Comparison of ENCODE assay signal across 12 cellular contexts in the genomic region with DNA sequence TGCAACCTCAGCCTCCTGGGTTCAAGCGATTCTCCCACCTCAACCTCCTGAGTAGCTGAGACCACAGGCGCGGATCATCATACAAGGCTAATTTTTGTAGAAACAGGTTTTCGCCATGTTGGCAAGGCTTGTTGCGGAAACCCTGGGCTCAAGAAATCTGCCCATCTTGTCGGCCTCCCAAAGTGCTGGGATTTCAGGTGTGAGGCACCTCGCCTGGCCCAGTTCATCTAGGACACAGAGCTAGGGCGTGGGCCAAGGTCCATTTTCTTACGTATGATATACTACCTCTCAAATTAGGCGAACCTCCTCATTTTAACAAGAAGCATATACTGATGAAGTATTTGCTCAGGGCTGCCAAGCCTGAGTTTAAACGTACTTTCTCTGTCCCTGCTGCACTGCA. TPM values are rescaled to one million over a fixed set of nuclear protein-coding genes. Genes with fewer than 3 reads are reported as not detected.
DNase-seq lines count a peak whose midpoint lies in the region; ATAC-seq, FAIRE-seq and TF ChIP-seq lines count a peak whose summit lies in the region.
"Had no signal": no experiment of that assay in that cellular context is flagged by ENCODE, and none has a peak within 500 bp of the region (broad histone marks: within the 10 kb centered on the region; RNA-seq: fewer than 3 reads in every experiment).

No MANE protein-coding gene starts in this region.

- peaks cover 24% of the 10 kb centered on the region for H3K79me2 ChIP-seq in H9 (ENCODE audit: insufficient read depth, low read length)

- peaks cover 3% of the 10 kb centered on the region; the same call in 1 of the 2 replicates for H3K27me3 Mint-ChIP-seq in H9 (ENCODE audit: low read depth)

- no peak overlapping the region for H3T11ph ChIP-seq in H9 (ENCODE audit: low read length)

- H3K36me3 ChIP-seq in A673 (ENCODE audit: insufficient read depth, low read length, poor library complexity, severe bottlenecking) (peaks cover 33% of the 10 kb centered on the region), iPS-20b (ENCODE audit: insufficient read depth, low read depth, low read length) (peaks cover 49% of the 10 kb centered on the region)

- BruUV-seq in A673 (replicated peaks; lab: Mats Ljungman, UMichigan): no TSS peak

- H3K27me3 ChIP-seq in A673 (replicated peaks; ENCODE audit: insufficient read depth, low read depth, low read length, poor library complexity) (no peaks in the 10 kb centered on the region), H9 (ENCODE audit: insufficient read depth, low read length) (no peaks in the 10 kb centered on the region), iPS-20b (ENCODE audit: insufficient read depth, low read length) (no peaks in the 10 kb centered on the region)
- H3K27me3 ChIP-seq: gastrocnemius medialis had no signal

- no peak overlapping the region for H2BK15ac ChIP-seq in H9 (ENCODE audit: low read depth, low read length)

- TF ChIP-seq POLR2A in GM12891 (IDR thresholded peaks at IDR 0.05; ENCODE audit: low read depth, low read length): no peak

- H4K20me1 ChIP-seq in H9 (ENCODE audit: control insufficient read depth, insufficient read depth, insufficient read length): no peaks in the 10 kb centered on the region

- TF ChIP-seq CTCF in A673 (conservative IDR thresholded peaks at IDR 0.05; ENCODE audit: low read depth, low read length) (no peak), H9 (conservative IDR thresholded peaks at IDR 0.05) (no peak)

- H3K4me1 ChIP-seq in A673 (ENCODE audit: insufficient read depth, low read length, poor library complexity, severe bottlenecking) (peaks cover 21% of the 10 kb centered on the region), H9 (ENCODE audit: insufficient read depth, low read length) (peaks cover 5% of the 10 kb centered on the region; the same call in 1 of the 2 replicates), iPS-20b (ENCODE audit: insufficient read depth, low read length) (0 out of 2 replicates have a peak, but pooled peaks cover 2% of the 10 kb centered on the region)

- H3K9me3 ChIP-seq in A673 (ENCODE audit: low read depth, low read length, poor library complexity, severe bottlenecking): no peaks in the 10 kb centered on the region
- H3K9me3 ChIP-seq in H9 (ENCODE audit: control insufficient read depth, low read depth, low read length): no peaks in the 10 kb centered on the region
- H3K9me3 ChIP-seq in iPS-20b (ENCODE audit: insufficient read depth, low read depth, low read length): no peaks in the 10 kb centered on the region
- H3K9me3 ChIP-seq: gastrocnemius medialis had no signal

- H3K27ac Mint-ChIP-seq in H9: peak overlapping the region; percentile 91 to 100 (median 96); a peak in 5 of 7 replicates
- H3K27ac Mint-ChIP-seq in activated naive CD4-positive, alpha-beta T cell treated with anti-CD3 and anti-CD28 coated beads, Interleukin-2, amount 50 U/mL, for 72 hours: peak overlapping the region; percentile 99

- H3K9ac ChIP-seq in H9 (ENCODE audit: extremely low read depth, insufficient read length, low read length) (peak overlapping the region; percentile 80), iPS-20b (ENCODE audit: low read depth, low read length) (peak overlapping the region; percentile 97; the same call in 1 of the 2 replicates)

- H3K27ac ChIP-seq in A673 (ENCODE audit: low read depth, low read length, poor library complexity, severe bottlenecking) (peak overlapping the region; percentile 87), H9 (ENCODE audit: insufficient read length, low read depth, low read length) (no peak overlapping the region), iPS-20b (ENCODE audit: low read length) (no peak overlapping the region)

- H2AFZ ChIP-seq in H9 (ENCODE audit: low read length): no peak overlapping the region

- no peak for FAIRE-seq in GM12891 (lab: Jason Lieb, UNC)

- H3K4ac ChIP-seq in H9 (ENCODE audit: low read depth, low read length): no peak overlapping the region

- peak overlapping the region; percentile 33 for H3K23ac ChIP-seq in H9 (ENCODE audit: insufficient read length, low read depth, low read length)

- peaks cover 29 to 35% of the 10 kb centered on the region in 2 experiments for H3K4me1 Mint-ChIP-seq in H9

- peak overlapping the region; percentile 61 for H3K4me2 ChIP-seq in H9 (ENCODE audit: insufficient read depth, insufficient read length, low read length)

- DNase-seq in A673 (ENCODE audit: low spot score): no peak
- DNase-seq in H9: no peak
- no peak for DNase-seq in activated naive CD4-positive, alpha-beta T cell treated with anti-CD3 and anti-CD28 coated beads, Interleukin-2, amount 50 U/mL, for 72 hours (ENCODE audit: low spot score in 2 of 2)
- no peak for DNase-seq in kidney tubule cell (ENCODE audit: low spot score)
- DNase-seq in GM12891 (ENCODE audit: insufficient read length, low spot score): no peak
- DNase-seq: activated CD4-positive, alpha-beta T cell treated with anti-CD3 and anti-CD28 coated beads, Interleukin-2, amount 50 U/mL, for 1 hour; DMS79; gastrocnemius medialis; NCI-H2171 had no signal

- H2AK5ac ChIP-seq in H9 (ENCODE audit: insufficient read length, low read length): peak overlapping the region; percentile 60

- peak overlapping the region; percentile 50 for H4K8ac ChIP-seq in H9 (replicated peaks; ENCODE audit: insufficient read length, low read depth, low read length)

- peak overlapping the region; percentile 58 for H3K56ac ChIP-seq in H9 (ENCODE audit: insufficient read length, low read depth, low read length)

- CTCF ChIA-PET in A673 (lab: Charles Lee): no interaction called here

- WGBS in H9 (ENCODE audit: extremely low coverage, insufficient read length, low lambda C conversion rate): no CpG with 5 or more reads among the region's 11 CpGs

- H3K36me3 Mint-ChIP-seq in H9 (ENCODE audit: insufficient read depth in 1 of 3, low read depth in 3 of 3): peaks cover 44 to 48% (median 44%) of the 10 kb centered on the region in 3 experiments
- peaks cover 34 to 54% of the 10 kb centered on the region in 2 donors for H3K36me3 Mint-ChIP-seq in activated naive CD4-positive, alpha-beta T cell treated with anti-CD3 and anti-CD28 coated beads, Interleukin-2, amount 50 U/mL, for 72 hours

- no peak overlapping the region for H2BK120ac ChIP-seq in H9 (ENCODE audit: low read depth, low read length, poor library complexity, severe bottlenecking)

- peak overlapping the region; percentile 60 for H2BK5ac ChIP-seq in H9 (ENCODE audit: insufficient read length, low read length)

- H3K14ac ChIP-seq in H9 (ENCODE audit: insufficient read depth, low read length): no peak overlapping the region; the same call in 1 of the 2 replicates

- H3K4me3 ChIP-seq in A673 (ENCODE audit: low read depth, low read length, poor library complexity, severe bottlenecking): peak overlapping the region; percentile 76
- peak overlapping the region; percentile 88 for H3K4me3 ChIP-seq in iPS-20b (ENCODE audit: low read length)

- no peak for ATAC-seq in activated naive CD4-positive, alpha-beta T cell treated with anti-CD3 and anti-CD28 coated beads, Interleukin-2, amount 50 U/mL, for 72 hours
- ATAC-seq in GM18907 (IDR thresholded peaks at IDR 0.05; ENCODE audit: unreplicated experiment) (no peak), HG02885 (IDR thresholded peaks at IDR 0.05; ENCODE audit: poor library complexity, unreplicated experiment) (no peak)
- ATAC-seq: gastrocnemius medialis had no signal

- H4K5ac ChIP-seq in H9 (ENCODE audit: insufficient read length, low read depth, low read length): peak overlapping the region; percentile 79

- no peak overlapping the region for H2BK20ac ChIP-seq in H9 (ENCODE audit: low read depth, low read length, poor library complexity, severe bottlenecking)

- H3K4me3 Mint-ChIP-seq in H9: peak overlapping the region; percentile 89 to 95

- H3K18ac ChIP-seq in H9 (ENCODE audit: insufficient read length, low read depth, low read length): no peak overlapping the region

- no peak overlapping the region for H4K91ac ChIP-seq in H9 (ENCODE audit: insufficient read length, low read depth, low read length)

- no peak overlapping the region for H2BK12ac ChIP-seq in H9 (ENCODE audit: insufficient read length, low read depth, low read length)

- intact Hi-C loops in A673 (cut with micrococcal nuclease; ENCODE audit: unreplicated experiment): no loop called here

- peaks cover 9% of the 10 kb centered on the region for H3K79me1 ChIP-seq in H9 (ENCODE audit: insufficient read depth, low read depth, low read length, poor library complexity, severe bottlenecking)

- POLR2A ChIA-PET in A673 (lab: Charles Lee; ENCODE audit: low non-redundant PET): interaction anchor here (0.6 kb wide), 1 partner anchor 1379 kb away, joined by 3 read pairs; no protein-coding TSS in a partner anchor

- no peaks in the 10 kb centered on the region for H3K9me3 Mint-ChIP-seq in H9
- no peaks in the 10 kb centered on the region for H3K9me3 Mint-ChIP-seq in activated naive CD4-positive, alpha-beta T cell treated with anti-CD3 and anti-CD28 coated beads, Interleukin-2, amount 50 U/mL, for 72 hours

- peaks cover 11% of the 10 kb centered on the region for H3K23me2 ChIP-seq in H9 (ENCODE audit: insufficient read length, low read depth, low read length, poor library complexity, severe bottlenecking)

TF ChIP-seq in GM12891, 5 proteins besides CTCF, POLR2A, EP300 and RAD21 (continues in another document):
- TF ChIP-seq POLR2AphosphoS5 (IDR thresholded peaks at IDR 0.05; ENCODE audit: low read depth, low read length) (no peak), POU2F2 (IDR thresholded peaks at IDR 0.05; ENCODE audit: low read depth, low read length) (no peak), PAX5 (IDR thresholded peaks at IDR 0.05; ENCODE audit: insufficient read depth, low read length, severe bottlenecking) (no peak)

RNA-seq across cellular contexts. Expression of gene RPS29, which starts 2.1 kb away (rescaled TPM):
- total RNA-seq in A673 (2021) (1,002 and 1,040 TPM in 2 replicates), H9 (2021) (1,963 and 2,022 TPM in 2 replicates)
- total RNA-seq in activated naive CD4-positive, alpha-beta T cell treated with anti-CD3 and anti-CD28 coated beads, Interleukin-2, amount 50 U/mL, for 72 hours: 1,000 to 10,000 TPM; 2,240 to 2,407 TPM
- 17,495 TPM for polyA plus RNA-seq in GM12891 (2012; ENCODE audit: low read depth, missing spikeins)

RNA-seq across cellular contexts. Expression of gene LRR1, which starts 14.7 kb away (rescaled TPM):
- total RNA-seq in A673 (2021) (47.5 and 49.2 TPM in 2 replicates), H9 (2021) (38.6 and 43.2 TPM in 2 replicates)
- 10 to 100 TPM; 23.3 to 47.4 TPM for total RNA-seq in activated naive CD4-positive, alpha-beta T cell treated with anti-CD3 and anti-CD28 coated beads, Interleukin-2, amount 50 U/mL, for 72 hours
- 26.4 TPM for polyA plus RNA-seq in GM12891 (2012; ENCODE audit: low read depth, missing spikeins)

RNA-seq across cellular contexts. Expression of gene RPL36AL, which starts 36.4 kb away (rescaled TPM):
- total RNA-seq in A673 (2021) (188 and 202 TPM in 2 replicates), H9 (2021) (205 and 207 TPM in 2 replicates)
- 100 to 1,000 TPM; 206 to 219 TPM for total RNA-seq in activated naive CD4-positive, alpha-beta T cell treated with anti-CD3 and anti-CD28 coated beads, Interleukin-2, amount 50 U/mL, for 72 hours
- polyA plus RNA-seq in GM12891 (2012; ENCODE audit: low read depth, missing spikeins): 690 TPM

RNA-seq across cellular contexts. Expression of gene MGAT2, which starts 36.5 kb away (rescaled TPM):
- total RNA-seq in A673 (2021): 35.9 and 37.3 TPM in 2 replicates
- 24.5 and 27.9 TPM in 2 replicates for total RNA-seq in H9 (2021)
- 10 to 100 TPM; 30.6 to 37.2 TPM for total RNA-seq in activated naive CD4-positive, alpha-beta T cell treated with anti-CD3 and anti-CD28 coated beads, Interleukin-2, amount 50 U/mL, for 72 hours
- polyA plus RNA-seq in GM12891 (2012; ENCODE audit: low read depth, missing spikeins): 23.4 TPM

RNA-seq across cellular contexts. Expression of gene DNAAF2, which starts 51.0 kb away (rescaled TPM):
- total RNA-seq in A673 (2021): 12.4 and 13.7 TPM in 2 replicates
- 26.1 and 26.3 TPM in 2 replicates for total RNA-seq in H9 (2021)
- 1 to 10 TPM; 7.2 to 8.0 TPM for total RNA-seq in activated naive CD4-positive, alpha-beta T cell treated with anti-CD3 and anti-CD28 coated beads, Interleukin-2, amount 50 U/mL, for 72 hours
- polyA plus RNA-seq in GM12891 (2012; ENCODE audit: low read depth, missing spikeins): 4.4 TPM
